8 cellular contexts compared by ENCODE assay signal in the genomic region with DNA sequence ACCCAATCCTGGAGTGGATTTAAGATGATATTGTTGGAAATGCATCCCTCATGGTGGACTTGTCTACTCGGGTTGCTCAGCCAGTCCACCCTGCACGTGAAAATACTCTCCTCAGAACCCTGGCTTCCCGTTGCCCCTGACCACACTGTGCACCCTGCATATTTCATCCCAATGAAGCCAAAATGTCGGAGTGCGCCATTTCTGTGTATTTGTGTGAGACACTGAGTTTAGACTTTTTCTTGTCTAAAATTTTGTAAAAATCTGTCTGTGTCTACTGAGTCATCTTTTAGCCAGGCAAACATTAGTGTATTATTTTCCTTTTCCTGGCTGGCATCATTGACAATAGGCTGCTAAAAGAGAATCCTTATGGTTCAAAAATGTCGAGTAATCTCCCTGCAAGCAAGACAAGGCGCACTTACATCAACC. TPM values are rescaled to one million over a fixed set of nuclear protein-coding genes. Genes with fewer than 3 reads are reported as not detected.
DNase-seq lines count a peak whose midpoint lies in the region; ATAC-seq and TF ChIP-seq lines count a peak whose summit lies in the region.

No MANE protein-coding gene starts in this region.

- peaks cover 34% of the 10 kb centered on the region for H3K79me2 ChIP-seq in GM23338 (replicated peaks; ENCODE audit: insufficient read depth)
- H3K79me2 ChIP-seq in trophoblast cell (ENCODE audit: control insufficient read depth, insufficient read depth, low read length, poor library complexity) = peaks cover 7% of the 10 kb centered on the region

- no peak overlapping the region for H2AK5ac ChIP-seq in trophoblast cell (ENCODE audit: low read length)

- no peak overlapping the region for H2BK120ac ChIP-seq in trophoblast cell (ENCODE audit: insufficient read depth, low read length, poor library complexity)

- H3K79me1 ChIP-seq in trophoblast cell (ENCODE audit: low read length) = peaks cover 7% of the 10 kb centered on the region

- peaks cover 32% of the 10 kb centered on the region for H3K36me3 ChIP-seq in CD4-positive, CD25-positive, alpha-beta regulatory T cell (ENCODE audit: control insufficient read depth, insufficient read depth, low read length)
- H3K36me3 ChIP-seq in GM23338 (ENCODE audit: insufficient read depth) = no peaks in the 10 kb centered on the region
- H3K36me3 ChIP-seq in Peyer's patch = peaks cover 0 to 29% (median 0%) of the 10 kb centered on the region in 3 donors
- peaks cover 24 to 27% of the 10 kb centered on the region in 2 experiments for H3K36me3 ChIP-seq in trophoblast cell (ENCODE audit: control insufficient read depth in 1 of 2, insufficient read depth in 2 of 2, low read length in 2 of 2)

- no peak overlapping the region for H3K9ac ChIP-seq in trophoblast cell (ENCODE audit: low read length)

- no peaks in the 10 kb centered on the region for H3K27me3 Mint-ChIP-seq in CD4-positive, CD25-positive, alpha-beta regulatory T cell
- peaks cover 25% of the 10 kb centered on the region for H3K27me3 Mint-ChIP-seq in GM23338 (ENCODE audit: insufficient read depth, low read depth, poor library complexity)
- H3K27me3 Mint-ChIP-seq in endothelial cell (ENCODE audit: unreplicated experiment) = peaks cover 21% of the 10 kb centered on the region

- no peak overlapping the region for H2AFZ ChIP-seq in GM23338
- no peak overlapping the region for H2AFZ ChIP-seq in trophoblast cell (ENCODE audit: insufficient read depth, low read length, poor library complexity)

- H3K36me3 Mint-ChIP-seq in CD4-positive, CD25-positive, alpha-beta regulatory T cell = peaks cover 20% of the 10 kb centered on the region
- H3K36me3 Mint-ChIP-seq in GM23338 (ENCODE audit: low read depth) = peaks cover 11% of the 10 kb centered on the region
- H3K36me3 Mint-ChIP-seq in endothelial cell (ENCODE audit: low read depth, unreplicated experiment) = peaks cover 24% of the 10 kb centered on the region

- no peak for DNase-seq in CD4-positive, CD25-positive, alpha-beta regulatory T cell
- no peak for DNase-seq in GM23338 (ENCODE audit: low spot score)
- DNase-seq in Peyer's patch = no peak
- DNase-seq in endothelial cell (ENCODE audit: low spot score) = no peak
- no peak for DNase-seq in trophoblast cell
- DNase-seq in H4 (ENCODE audit: low spot score) = no peak
- DNase-seq in NAMALWA (ENCODE audit: low spot score) = no peak
- DNase-seq in HuH-7.5 (ENCODE audit: low spot score) = no peak

- no peak overlapping the region for H4K91ac ChIP-seq in trophoblast cell (ENCODE audit: low read depth, low read length)

- no peak overlapping the region for H2BK5ac ChIP-seq in trophoblast cell (ENCODE audit: low read depth, low read length, poor library complexity)

- H3K14ac ChIP-seq in trophoblast cell (ENCODE audit: low read length) = no peak overlapping the region

- peak overlapping the region; percentile 83 to 96 (median 87) for H3K4me3 Mint-ChIP-seq in CD4-positive, CD25-positive, alpha-beta regulatory T cell
- H3K4me3 Mint-ChIP-seq in GM23338 (peak overlapping the region; percentile 70), endothelial cell (ENCODE audit: unreplicated experiment) (peak overlapping the region; percentile 87)

- peak overlapping the region; percentile 72 for H3K27ac ChIP-seq in CD4-positive, CD25-positive, alpha-beta regulatory T cell (ENCODE audit: insufficient read depth, low read length, poor library complexity, severe bottlenecking)
- H3K27ac ChIP-seq in GM23338 (ENCODE audit: low read depth) = no peak overlapping the region
- peak overlapping the region; percentile 78 to 88 (median 82) for H3K27ac ChIP-seq in Peyer's patch
- H3K27ac ChIP-seq in trophoblast cell (ENCODE audit: low read depth, low read length) = no peak overlapping the region

- no peak overlapping the region for H2BK12ac ChIP-seq in trophoblast cell (ENCODE audit: low read length)

- peaks cover 23% of the 10 kb centered on the region for H4K20me1 ChIP-seq in GM23338 (replicated peaks; ENCODE audit: insufficient read depth)

- no peak overlapping the region for H4K12ac ChIP-seq in trophoblast cell (ENCODE audit: low read depth, low read length)

- no peak overlapping the region for H3K18ac ChIP-seq in trophoblast cell (ENCODE audit: low read length)

- TF ChIP-seq POLR2A in Peyer's patch (IDR thresholded peaks at IDR 0.05) = no peak

- H3K9me3 Mint-ChIP-seq in CD4-positive, CD25-positive, alpha-beta regulatory T cell = peaks cover 0 to 3% (median 0%) of the 10 kb centered on the region in 7 donors
- no peaks in the 10 kb centered on the region; the same call in 2 of the 3 replicates for H3K9me3 Mint-ChIP-seq in GM23338
- H3K9me3 Mint-ChIP-seq in endothelial cell (ENCODE audit: unreplicated experiment) = no peaks in the 10 kb centered on the region

- no peak for ATAC-seq in CD4-positive, CD25-positive, alpha-beta regulatory T cell (ENCODE audit: low read depth in 2 of 2)
- ATAC-seq in GM23338 = no peak

- peaks cover 27% of the 10 kb centered on the region for H3K4me1 ChIP-seq in CD4-positive, CD25-positive, alpha-beta regulatory T cell (ENCODE audit: control insufficient read depth, insufficient read depth, low read length, poor library complexity, severe bottlenecking)
- H3K4me1 ChIP-seq in GM23338 (ENCODE audit: insufficient read depth) (peaks cover 40% of the 10 kb centered on the region), Peyer's patch (peaks cover 3 to 12% (median 7%) of the 10 kb centered on the region in 4 donors), trophoblast cell (ENCODE audit: control insufficient read depth in 1 of 2, insufficient read depth in 2 of 2, low read length in 2 of 2) (peaks cover 12 to 21% of the 10 kb centered on the region in 2 experiments)

- no peaks in the 10 kb centered on the region for H3K27me3 ChIP-seq in CD4-positive, CD25-positive, alpha-beta regulatory T cell (ENCODE audit: control insufficient read depth, insufficient read depth, low read length)
- H3K27me3 ChIP-seq in GM23338 (ENCODE audit: insufficient read depth) = peaks cover 20% of the 10 kb centered on the region; the same call in 1 of the 2 replicates
- H3K27me3 ChIP-seq in Peyer's patch = no peaks in the 10 kb centered on the region
- no peaks in the 10 kb centered on the region for H3K27me3 ChIP-seq in trophoblast cell (ENCODE audit: insufficient read depth, low read length)

- H3K4me2 ChIP-seq in GM23338 (peak overlapping the region; percentile 100), trophoblast cell (ENCODE audit: low read length) (peak overlapping the region; percentile 62)

- H3K4me1 Mint-ChIP-seq in CD4-positive, CD25-positive, alpha-beta regulatory T cell = peaks cover 15 to 34% (median 23%) of the 10 kb centered on the region in 4 donors
- H3K4me1 Mint-ChIP-seq in GM23338 (peaks cover 39% of the 10 kb centered on the region), endothelial cell (ENCODE audit: unreplicated experiment) (peaks cover 31% of the 10 kb centered on the region)

- TF ChIP-seq CTCF in GM23338 (conservative IDR thresholded peaks at IDR 0.05; ENCODE audit: low read depth in 2 of 2) = no peak
- TF ChIP-seq CTCF in Peyer's patch (IDR thresholded peaks at IDR 0.05) = no peak
- TF ChIP-seq CTCF in endothelial cell (IDR thresholded peaks at IDR 0.05; ENCODE audit: unreplicated experiment) = no peak

- no peaks in the 10 kb centered on the region for H3K9me2 ChIP-seq in GM23338 (ENCODE audit: insufficient read depth)

- H3K23ac ChIP-seq in trophoblast cell (ENCODE audit: low read length) = no peak overlapping the region

- H3F3A ChIP-seq in GM23338 (replicated peaks; ENCODE audit: low read depth) = peaks cover 22% of the 10 kb centered on the region; the same call in 1 of the 2 replicates

- H3K4ac ChIP-seq in trophoblast cell (ENCODE audit: low read depth, low read length) = no peak overlapping the region

- H3K27ac Mint-ChIP-seq in CD4-positive, CD25-positive, alpha-beta regulatory T cell = peak overlapping the region; percentile 73 to 83 (median 74)
- H3K27ac Mint-ChIP-seq in GM23338 (no peak overlapping the region), endothelial cell (ENCODE audit: unreplicated experiment) (peak overlapping the region; percentile 67)

- no peak overlapping the region for H4K8ac ChIP-seq in trophoblast cell (ENCODE audit: low read depth, low read length)

- peak overlapping the region; percentile 61 for H3K4me3 ChIP-seq in CD4-positive, CD25-positive, alpha-beta regulatory T cell (ENCODE audit: low read depth, low read length)
- H3K4me3 ChIP-seq in GM23338 (peak overlapping the region; percentile 97), Peyer's patch (peak overlapping the region in 3 of 4 donors; percentile 73 to 86 (median 86)), trophoblast cell (ENCODE audit: low read depth, low read length) (no peak overlapping the region)

- H3K9me3 ChIP-seq in CD4-positive, CD25-positive, alpha-beta regulatory T cell (ENCODE audit: control insufficient read depth in 2 of 2, low read length in 2 of 2) = no peaks in the 10 kb centered on the region
- no peaks in the 10 kb centered on the region for H3K9me3 ChIP-seq in Peyer's patch
- H3K9me3 ChIP-seq in trophoblast cell (ENCODE audit: insufficient read depth, low read depth, low read length) = no peaks in the 10 kb centered on the region

- no CpG with 5 or more reads among the region's 7 CpGs for WGBS in trophoblast cell (ENCODE audit: extremely low coverage, insufficient coverage, insufficient read length)

TF ChIP-seq in GM23338, 12 proteins besides CTCF, POLR2A, EP300 and RAD21:
- no peak for TF ChIP-seq ZNF331 (CRISPR knock-in tag; IDR thresholded peaks at IDR 0.05; ENCODE audit: low read depth)

RNA-seq across cellular contexts. Expression of gene PNMA1, which starts 0.5 kb away (rescaled TPM):
- total RNA-seq in CD4-positive, CD25-positive, alpha-beta regulatory T cell = 42.6 TPM
- polyA plus RNA-seq in CD4-positive, CD25-positive, alpha-beta regulatory T cell = 10 to 100 TPM; 45.2 to 54.1 (median 51.9) TPM
- 32.9 and 35.6 TPM in 2 replicates for total RNA-seq in GM23338 (2014; rRNA removed; shearing (Covaris generic))
- polyA plus RNA-seq in GM23338 (2016; fragmentation: Nextera tagmentation; extraction: Ambion mirVana) = 18.2 and 19.6 TPM in 2 replicates
- total RNA-seq in Peyer's patch (10 to 100 TPM in 1 of 4 donors, 1 to 10 TPM in 3; 4.4 to 11.6 (median 7.0) TPM), endothelial cell (ENCODE audit: unreplicated experiment) (32.7 TPM)
- 19.1 and 19.3 TPM in 2 replicates for polyA plus RNA-seq in trophoblast cell (2013)
- total RNA-seq in H4 (2014; rRNA removed; shearing (Covaris generic)) = 12.9 and 14.0 TPM in 2 replicates

Comparison
In these comparisons a context has a peak if more than half of its experiments do, and no peak if none do; other contexts are left out.
1. H3K27ac ChIP-seq: peak in CD4-positive, CD25-positive, alpha-beta regulatory T cell (single experiment) and Peyer's patch (4 of 4); none in GM23338 (single experiment) and trophoblast cell (single experiment).
2. Peak in every context shown above with its lines, with median percentiles within 50 percentile points of each other: H3K4me3 Mint-ChIP-seq.